Comparison of ENCODE assay signal across 2 cellular contexts in the genomic region with DNA sequence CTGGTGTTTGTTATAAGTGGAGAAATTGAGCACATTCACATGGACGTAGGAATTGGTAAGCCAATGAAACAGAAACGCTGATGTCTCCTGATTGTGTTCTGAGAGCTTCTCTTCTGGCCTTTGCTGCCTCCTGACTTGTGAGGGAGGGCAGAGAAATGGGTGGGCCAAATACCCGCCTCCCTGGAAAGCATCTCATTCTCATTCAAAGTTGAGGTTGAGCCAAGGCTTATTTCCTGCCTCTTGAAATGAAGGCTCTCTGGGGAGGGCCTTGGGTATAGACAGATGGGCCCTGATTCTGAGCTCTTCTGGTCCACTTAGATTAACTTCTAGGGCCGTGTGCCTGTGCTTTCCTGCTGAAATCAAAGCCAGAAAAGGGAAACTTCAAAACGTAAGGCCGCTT.
TF ChIP-seq lines count a peak whose summit lies in the region.

No MANE protein-coding gene starts in this region.

TF ChIP-seq in HepG2, 621 proteins besides CTCF, POLR2A, EP300 and RAD21:
- TF ChIP-seq ZNF552 (CRISPR knock-in tag; IDR thresholded peaks at IDR 0.05; ENCODE audit: borderline replicate concordance) = no peak
- no peak for TF ChIP-seq SMAD3 (CRISPR knock-in tag; IDR thresholded peaks at IDR 0.05)
- TF ChIP-seq, protein P1, sequence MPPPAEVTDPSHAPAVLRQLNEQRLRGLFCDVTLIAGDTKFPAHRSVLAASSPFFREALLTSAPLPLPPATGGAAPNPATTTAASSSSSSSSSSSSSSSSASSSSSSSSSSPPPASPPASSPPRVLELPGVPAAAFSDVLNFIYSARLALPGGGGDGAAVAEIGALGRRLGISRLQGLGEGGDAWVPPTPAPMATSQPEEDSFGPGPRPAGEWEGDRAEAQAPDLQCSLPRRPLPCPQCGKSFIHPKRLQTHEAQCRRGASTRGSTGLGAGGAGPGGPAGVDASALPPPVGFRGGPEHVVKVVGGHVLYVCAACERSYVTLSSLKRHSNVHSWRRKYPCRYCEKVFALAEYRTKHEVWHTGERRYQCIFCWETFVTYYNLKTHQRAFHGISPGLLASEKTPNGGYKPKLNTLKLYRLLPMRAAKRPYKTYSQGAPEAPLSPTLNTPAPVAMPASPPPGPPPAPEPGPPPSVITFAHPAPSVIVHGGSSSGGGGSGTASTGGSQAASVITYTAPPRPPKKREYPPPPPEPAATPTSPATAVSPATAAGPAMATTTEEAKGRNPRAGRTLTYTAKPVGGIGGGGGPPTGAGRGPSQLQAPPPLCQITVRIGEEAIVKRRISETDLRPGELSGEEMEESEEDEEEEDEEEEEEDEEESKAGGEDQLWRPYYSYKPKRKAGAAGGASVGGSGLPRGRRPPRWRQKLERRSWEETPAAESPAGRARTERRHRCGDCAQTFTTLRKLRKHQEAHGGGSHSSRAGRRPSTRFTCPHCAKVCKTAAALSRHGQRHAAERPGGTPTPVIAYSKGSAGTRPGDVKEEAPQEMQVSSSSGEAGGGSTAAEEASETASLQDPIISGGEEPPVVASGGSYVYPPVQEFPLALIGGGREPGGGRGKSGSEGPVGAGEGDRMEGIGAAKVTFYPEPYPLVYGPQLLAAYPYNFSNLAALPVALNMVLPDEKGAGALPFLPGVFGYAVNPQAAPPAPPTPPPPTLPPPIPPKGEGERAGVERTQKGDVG (CRISPR knock-in tag; IDR thresholded peaks at IDR 0.05; ENCODE audit: borderline replicate concordance) = no peak
- no peak for TF ChIP-seq ZNF615 (CRISPR knock-in tag; IDR thresholded peaks at IDR 0.05; ENCODE audit: borderline replicate concordance)
- no peak for TF ChIP-seq SALL2 (CRISPR knock-in tag; IDR thresholded peaks at IDR 0.05)
- TF ChIP-seq TEF (CRISPR knock-in tag; IDR thresholded peaks at IDR 0.05) = no peak
- TF ChIP-seq ZNF326 (CRISPR knock-in tag; IDR thresholded peaks at IDR 0.05; ENCODE audit: borderline replicate concordance) = no peak

TF ChIP-seq in WTC11, 78 proteins besides CTCF, POLR2A, EP300 and RAD21:
- TF ChIP-seq CREM (CRISPR knock-in tag; IDR thresholded peaks at IDR 0.05) = no peak
- TF ChIP-seq, protein P2, sequence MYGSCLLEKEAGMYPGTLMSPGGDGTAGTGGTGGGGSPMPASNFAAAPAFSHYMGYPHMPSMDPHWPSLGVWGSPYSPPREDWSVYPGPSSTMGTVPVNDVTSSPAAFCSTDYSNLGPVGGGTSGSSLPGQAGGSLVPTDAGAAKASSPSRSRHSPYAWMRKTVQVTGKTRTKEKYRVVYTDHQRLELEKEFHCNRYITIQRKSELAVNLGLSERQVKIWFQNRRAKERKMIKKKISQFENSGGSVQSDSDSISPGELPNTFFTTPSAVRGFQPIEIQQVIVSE (CRISPR knock-in tag; IDR thresholded peaks at IDR 0.05; ENCODE audit: borderline replicate concordance) = no peak
- TF ChIP-seq, protein P3, sequence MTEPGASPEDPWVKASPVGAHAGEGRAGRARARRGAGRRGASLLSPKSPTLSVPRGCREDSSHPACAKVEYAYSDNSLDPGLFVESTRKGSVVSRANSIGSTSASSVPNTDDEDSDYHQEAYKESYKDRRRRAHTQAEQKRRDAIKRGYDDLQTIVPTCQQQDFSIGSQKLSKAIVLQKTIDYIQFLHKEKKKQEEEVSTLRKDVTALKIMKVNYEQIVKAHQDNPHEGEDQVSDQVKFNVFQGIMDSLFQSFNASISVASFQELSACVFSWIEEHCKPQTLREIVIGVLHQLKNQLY (CRISPR knock-in tag; IDR thresholded peaks at IDR 0.05) = no peak
- TF ChIP-seq ETV6 (CRISPR knock-in tag; IDR thresholded peaks at IDR 0.05) = 0 out of 2 replicates have a peak, but pooled peaks have one; percentile 7
- no peak for TF ChIP-seq FOXP1 (CRISPR knock-in tag; IDR thresholded peaks at IDR 0.05; ENCODE audit: borderline replicate concordance)
- no peak for TF ChIP-seq ZNF396 (CRISPR knock-in tag; IDR thresholded peaks at IDR 0.05; ENCODE audit: borderline replicate concordance)
- TF ChIP-seq ZNF416 (CRISPR knock-in tag; IDR thresholded peaks at IDR 0.05) = no peak
- no peak for TF ChIP-seq OVOL2 (CRISPR knock-in tag; IDR thresholded peaks at IDR 0.05; ENCODE audit: borderline replicate concordance)
- TF ChIP-seq CREB1 (CRISPR knock-in tag; IDR thresholded peaks at IDR 0.05) = no peak
TF ChIP-seq in WTC11: peak in this region for 1.
